8 cellular contexts compared by ENCODE assay signal in the genomic region with DNA sequence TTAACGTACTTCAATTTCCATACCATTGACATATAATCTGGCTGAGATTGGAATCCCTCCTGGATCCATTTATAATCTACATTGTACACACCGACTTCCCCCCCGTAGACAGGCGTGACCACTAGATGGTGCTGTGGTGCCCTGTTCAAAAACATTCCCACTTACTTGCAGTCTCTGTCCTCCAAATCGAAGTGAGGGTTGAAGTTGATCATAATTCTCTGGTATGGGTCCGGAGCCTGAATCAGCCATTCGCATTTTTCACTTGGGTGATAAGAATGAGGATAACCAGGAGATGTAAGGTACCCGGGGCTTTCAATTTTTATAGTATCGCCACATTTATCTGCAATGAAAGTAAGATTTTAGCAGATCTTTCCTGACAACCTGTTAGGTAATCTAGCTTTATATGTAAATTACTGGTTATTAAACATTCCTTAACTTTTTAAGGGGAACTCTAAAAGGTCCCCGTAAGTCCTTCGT. TPM values are rescaled to one million over a fixed set of nuclear protein-coding genes. Genes with fewer than 3 reads are reported as not detected.
DNase-seq lines count a peak whose midpoint lies in the region; ATAC-seq and TF ChIP-seq lines count a peak whose summit lies in the region.

No MANE protein-coding gene starts in this region.

- H3K4me3 ChIP-seq in osteoblast (ENCODE audit: insufficient read depth, low read length) = peak overlapping the region; percentile 75

- no peak overlapping the region for H2AFZ ChIP-seq in osteoblast (ENCODE audit: low read length)

- peak overlapping the region; percentile 81 for H3K27ac ChIP-seq in osteoblast (ENCODE audit: low read depth, low read length)

- H4K20me1 ChIP-seq in osteoblast (ENCODE audit: insufficient read depth, low read length) = peaks cover 13% of the 10 kb centered on the region

- peaks cover 58% of the 10 kb centered on the region for H3K4me1 ChIP-seq in osteoblast (ENCODE audit: insufficient read depth, low read length)

- H3K9me3 ChIP-seq in osteoblast (ENCODE audit: low read depth, low read length) = no peaks in the 10 kb centered on the region

- TF ChIP-seq CTCF in osteoblast (IDR thresholded peaks at IDR 0.05; ENCODE audit: extremely low read depth, low read depth, low read length) = peak; percentile 95

- peaks cover 49% of the 10 kb centered on the region for H3K36me3 ChIP-seq in osteoblast (ENCODE audit: insufficient read depth, low read length)

- in situ Hi-C loops in ACHN (cut with HindIII; ENCODE audit: low pct_ligation_motif_present, low pct_unique_long_range_greater_than_20kb, low sequenced_read_pairs) = no loop called here

- H3K4me2 ChIP-seq in osteoblast (ENCODE audit: insufficient read depth, low read length) = peak overlapping the region; percentile 93

- H3K27me3 ChIP-seq in osteoblast (ENCODE audit: insufficient read depth, low read length) = no peaks in the 10 kb centered on the region

- ATAC-seq in GM18511 (IDR thresholded peaks at IDR 0.05; ENCODE audit: unreplicated experiment) = peak; percentile 51

- DNase-seq in ACHN (peak; percentile 81), LHCN-M2 (ENCODE audit: low read depth) (peak; percentile 84), SHP77 treated with DMSO at 0.1 percent for 48 hours (lab: John Stamatoyannopoulos, UW) (peak; percentile 66), foreskin melanocyte (peak; percentile 64), osteoblast (ENCODE audit: insufficient read length, low spot score, missing footprints) (peak; percentile 88), superior temporal gyrus (ENCODE audit: extremely low spot score) (peak; percentile 92)
- peak; percentile 61 for DNase-seq in activated gamma-delta T cell treated with anti-CD3 and anti-CD28 coated beads, Interleukin-2, amount 50 U/mL, for 16 hours (ENCODE audit: low read depth)

- peaks cover 96% of the 10 kb centered on the region for H3K79me2 ChIP-seq in osteoblast (ENCODE audit: insufficient read depth, low read length)

RNA-seq across cellular contexts. Expression of gene NRP1, which starts 3.9 kb away (rescaled TPM):
- total RNA-seq in LHCN-M2 (2014; rRNA removed) = 174 and 181 TPM in 2 replicates
- 76.1 TPM for polyA plus RNA-seq in LHCN-M2 (2012)
- total RNA-seq in osteoblast = 173 and 200 TPM in 2 replicates

Comparison
In these comparisons a context has a peak if more than half of its experiments do, and no peak if none do; other contexts are left out.
1. Peak in every context shown above with its lines: DNase-seq, ATAC-seq, H3K4me3 ChIP-seq and H3K27ac ChIP-seq.